13 cellular contexts compared by ENCODE assay signal in genomic region chr13:113446488-113446854, GRCh38.
"Had no signal": no experiment of that assay in that cellular context is flagged by ENCODE, and none has a peak within 500 bp of the region (broad histone marks: within the 10 kb centered on the region; RNA-seq: fewer than 3 reads in every experiment).

No MANE protein-coding gene starts in this region.

- H3K36me3 ChIP-seq: neutrophil had no signal

- H3K4me3 Mint-ChIP-seq: naive thymus-derived CD4-positive, alpha-beta T cell; stimulated activated effector memory CD8-positive, alpha-beta T cell treated with anti-CD3 and anti-CD28 coated beads, Interleukin-12 subunit alpha, Interleukin-12 subunit beta, amount 100 ng/mL, for 72 hours had no signal

- H3K4me3 ChIP-seq: gastroesophageal sphincter, heart right ventricle, mucosa of descending colon, tibial artery had no signal

- H3K27ac ChIP-seq: gastroesophageal sphincter, neutrophil, tibial artery, WERI-Rb-1 had no signal

- H3K27me3 Mint-ChIP-seq: naive thymus-derived CD4-positive, alpha-beta T cell had no signal

- H3K4me1 ChIP-seq: tibial artery had no signal

- H3K27ac Mint-ChIP-seq: activated T-helper 2 cell treated with anti-CD3 and anti-CD28 coated beads, Interferon-gamma antibody, Interleukin-2, Interleukin-4, amounts not matched to agents 10 μg/mL and 5 μg/mL and 100 μg/mL, durations not matched to agents 14 hours and 24 hours and 36 hours; naive thymus-derived CD4-positive, alpha-beta T cell; stimulated activated effector memory CD8-positive, alpha-beta T cell treated with anti-CD3 and anti-CD28 coated beads, Interleukin-12 subunit alpha, Interleukin-12 subunit beta, amount 100 ng/mL, for 72 hours had no signal

- DNase-seq: activated CD4-positive, alpha-beta T cell treated with anti-CD3 and anti-CD28 coated beads, Interleukin-2, amount 50 U/mL, for 48 hours; activated naive CD4-positive, alpha-beta T cell treated with anti-CD3 and anti-CD28 coated beads, Interleukin-2, amount 50 U/mL, for 16 hours; heart right ventricle; left colon; mammary epithelial cell; naive thymus-derived CD4-positive, alpha-beta T cell; WERI-Rb-1 had no signal

- ATAC-seq: gastroesophageal sphincter; left colon; mucosa of descending colon; stimulated activated effector memory CD8-positive, alpha-beta T cell treated with anti-CD3 and anti-CD28 coated beads, Interleukin-12 subunit alpha, Interleukin-12 subunit beta, amount 100 ng/mL, for 72 hours had no signal

- H3K4me1 Mint-ChIP-seq: stimulated activated effector memory CD8-positive, alpha-beta T cell treated with anti-CD3 and anti-CD28 coated beads, Interleukin-12 subunit alpha, Interleukin-12 subunit beta, amount 100 ng/mL, for 72 hours had no signal

- H3K36me3 Mint-ChIP-seq: stimulated activated effector memory CD8-positive, alpha-beta T cell treated with anti-CD3 and anti-CD28 coated beads, Interleukin-12 subunit alpha, Interleukin-12 subunit beta, amount 100 ng/mL, for 72 hours had no signal

- H3K27me3 ChIP-seq: gastroesophageal sphincter, heart right ventricle, neutrophil, tibial artery had no signal

- H3K9me3 ChIP-seq: gastroesophageal sphincter, heart right ventricle, mucosa of descending colon, neutrophil, tibial artery had no signal

- H3K9me3 Mint-ChIP-seq: activated T-helper 2 cell treated with anti-CD3 and anti-CD28 coated beads, Interferon-gamma antibody, Interleukin-2, Interleukin-4, amounts not matched to agents 10 μg/mL and 5 μg/mL and 100 μg/mL, durations not matched to agents 14 hours and 24 hours and 36 hours; stimulated activated effector memory CD8-positive, alpha-beta T cell treated with anti-CD3 and anti-CD28 coated beads, Interleukin-12 subunit alpha, Interleukin-12 subunit beta, amount 100 ng/mL, for 72 hours had no signal
